In genomic region chr5:132086277-132086794, GRCh38 we compare ENCODE assay signal across 10 cellular contexts. TPM values are rescaled to one million over a fixed set of nuclear protein-coding genes. Genes with fewer than 3 reads are reported as not detected.
DNase-seq lines count a peak whose midpoint lies in the region; ATAC-seq and TF ChIP-seq lines count a peak whose summit lies in the region.
"Had no signal": no experiment of that assay in that cellular context is flagged by ENCODE, and none has a peak within 500 bp of the region (broad histone marks: within the 10 kb centered on the region; RNA-seq: fewer than 3 reads in every experiment).

No MANE protein-coding gene starts in this region.

- no peaks in the 10 kb centered on the region for H3K36me3 ChIP-seq in BE2C
- no peaks in the 10 kb centered on the region for H3K36me3 ChIP-seq in mammary epithelial cell (ENCODE audit: insufficient read depth, low read length)
- no peaks in the 10 kb centered on the region for H3K36me3 ChIP-seq in left lung
- no peaks in the 10 kb centered on the region for H3K36me3 ChIP-seq in H7 (replicated peaks; ENCODE audit: control insufficient read depth, insufficient read depth, low read length)

- H3K9me3 Mint-ChIP-seq in natural killer cell treated with Interleukin-12 subunit alpha and Interleukin-12 subunit beta and Interleukin-15 and Interleukin-18, amount 100 ng/mL, for 72 hours, result no peaks in the 10 kb centered on the region

- no peaks in the 10 kb centered on the region; the same call in 1 of the 2 replicates for H3K9me3 ChIP-seq in BE2C
- no peaks in the 10 kb centered on the region for H3K9me3 ChIP-seq in mammary epithelial cell (replicated peaks; ENCODE audit: insufficient read depth, low read length)
- no peaks in the 10 kb centered on the region for H3K9me3 ChIP-seq in left lung

- H3K79me2 ChIP-seq in mammary epithelial cell (ENCODE audit: insufficient read depth, low read length), result no peaks in the 10 kb centered on the region

- peak; percentile 91 for DNase-seq in BE2C
- DNase-seq in NCI-H1694 (lab: John Stamatoyannopoulos, UW), result peak; percentile 87
- DNase-seq in mammary epithelial cell, result peak; percentile 94
- DNase-seq in left lung, result peak in 1 of 2 donors; percentile 55
- no peak for DNase-seq in activated CD4-positive, CD25-positive, alpha-beta regulatory T cell treated with anti-CD3 and anti-CD28 coated beads, Interleukin-2, amount 50 U/mL, for 72 hours
- no peak for DNase-seq in natural killer cell treated with Interleukin-12 subunit alpha and Interleukin-12 subunit beta and Interleukin-15 and Interleukin-18, amount 100 ng/mL, for 72 hours (ENCODE audit: low spot score)
- DNase-seq in H7, result no peak
- no peak for DNase-seq in activated CD4-positive, alpha-beta T cell treated with anti-CD3 and anti-CD28 coated beads for 4 hours
- DNase-seq: SHP77 treated with DMSO at 0.1 percent for 48 hours had no signal

- no TSS peak for BruUV-seq in mammary epithelial cell (replicated peaks; lab: Mats Ljungman, UMichigan)

- intact Hi-C loops in mammary epithelial cell (cut with micrococcal nuclease) (loop anchor here (5.0 kb wide), 1 partner anchor 51 kb away; no protein-coding TSS in a partner anchor), left lung (cut with DNase I) (no loop called here)

- peak overlapping the region in 1 of 2 donors; percentile 80 for H3K27ac Mint-ChIP-seq in natural killer cell treated with Interleukin-12 subunit alpha and Interleukin-12 subunit beta and Interleukin-15 and Interleukin-18, amount 100 ng/mL, for 72 hours
- H3K27ac Mint-ChIP-seq: progenitor cell of endocrine pancreas had no signal

- H3K27ac ChIP-seq in mammary epithelial cell (ENCODE audit: insufficient read depth, low read depth, low read length), result peak overlapping the region; percentile 39
- H3K27ac ChIP-seq in left lung, result peak overlapping the region in 1 of 2 donors; percentile 3

- no peak overlapping the region for H3K4me3 Mint-ChIP-seq in natural killer cell treated with Interleukin-12 subunit alpha and Interleukin-12 subunit beta and Interleukin-15 and Interleukin-18, amount 100 ng/mL, for 72 hours

- in situ Hi-C loops in mammary epithelial cell (cut with MboI; ENCODE audit: low sequenced_read_pairs in 2 of 2), result no loop called here

- no peak for TF ChIP-seq CTCF in BE2C (IDR thresholded peaks at IDR 0.05; ENCODE audit: low read depth, low read length)
- TF ChIP-seq CTCF in mammary epithelial cell (conservative IDR thresholded peaks at IDR 0.05 in 1 of 2, IDR thresholded peaks at IDR 0.05 in 1 of 2; ENCODE audit: extremely low read depth in 1 of 2, insufficient read depth in 1 of 2, low read depth in 1 of 2, low read length in 2 of 2), result no peak
- no peak for TF ChIP-seq CTCF in left lung (IDR thresholded peaks at IDR 0.05)

- CTCF ChIA-PET in mammary epithelial cell (lab: Charles Lee; ENCODE audit: low non-redundant PET), result no interaction called here

- dilution Hi-C loops in mammary epithelial cell (cut with HindIII; ENCODE audit: low sequenced_read_pairs), result loop anchor here (25.0 kb wide), 1 partner anchor 401 kb away; the partner anchor contains the start of gene IRF1

- H2AFZ ChIP-seq in mammary epithelial cell (ENCODE audit: low read depth, low read length), result peak overlapping the region; percentile 29

- peak; percentile 84 for ATAC-seq in left lung
- no peak for ATAC-seq in natural killer cell treated with Interleukin-12 subunit alpha and Interleukin-12 subunit beta and Interleukin-15 and Interleukin-18, amount 100 ng/mL, for 72 hours

- H3K4me3 ChIP-seq in BE2C (ENCODE audit: low read depth, low read length) (no peak overlapping the region), mammary epithelial cell (replicated peaks in 1 of 3; ENCODE audit: insufficient read depth in 1 of 3, low read depth in 2 of 3, low read length in 3 of 3) (no peak overlapping the region), left lung (no peak overlapping the region), H7 (ENCODE audit: insufficient read depth, low read depth, low read length) (no peak overlapping the region)

- 0% methylated on average over 2 of the region's 2 CpGs for WGBS in mammary epithelial cell (ENCODE audit: low coverage, missing lambda C conversion rate)

- H3K9ac ChIP-seq in mammary epithelial cell (ENCODE audit: insufficient read depth, low read length), result no peak overlapping the region

- no peaks in the 10 kb centered on the region for H3K27me3 Mint-ChIP-seq in natural killer cell treated with Interleukin-12 subunit alpha and Interleukin-12 subunit beta and Interleukin-15 and Interleukin-18, amount 100 ng/mL, for 72 hours

- H3K4me2 ChIP-seq in mammary epithelial cell (ENCODE audit: insufficient read depth, low read depth, low read length), result no peak overlapping the region

- peaks cover 41% of the 10 kb centered on the region for H3K4me1 ChIP-seq in BE2C
- H3K4me1 ChIP-seq in mammary epithelial cell (ENCODE audit: insufficient read depth, low read length), result peaks cover 46% of the 10 kb centered on the region
- H3K4me1 ChIP-seq in left lung, result peaks cover 6 to 8% of the 10 kb centered on the region in 2 donors

- H3K36me3 Mint-ChIP-seq in natural killer cell treated with Interleukin-12 subunit alpha and Interleukin-12 subunit beta and Interleukin-15 and Interleukin-18, amount 100 ng/mL, for 72 hours, result no peaks in the 10 kb centered on the region

- peaks cover 22 to 35% of the 10 kb centered on the region in 2 donors for H3K4me1 Mint-ChIP-seq in natural killer cell treated with Interleukin-12 subunit alpha and Interleukin-12 subunit beta and Interleukin-15 and Interleukin-18, amount 100 ng/mL, for 72 hours (ENCODE audit: low read depth in 2 of 2)

- no peaks in the 10 kb centered on the region for H4K20me1 ChIP-seq in mammary epithelial cell (ENCODE audit: insufficient read depth, low read length)

- H3K27me3 ChIP-seq in BE2C (no peaks in the 10 kb centered on the region), mammary epithelial cell (ENCODE audit: insufficient read depth, low read length) (no peaks in the 10 kb centered on the region), left lung (no peaks in the 10 kb centered on the region), H7 (ENCODE audit: control insufficient read depth, insufficient read depth, low read length) (no peaks in the 10 kb centered on the region)

RNA-seq across cellular contexts. Expression of gene CSF2, which starts 12.7 kb away (rescaled TPM):
- not detected for polyA plus RNA-seq in BE2C (2012; ENCODE audit: insufficient read depth, insufficient read length, low read depth)
- 10 to 100 TPM in 1 of 2 donors, not detected in 1; 12.8 TPM for total RNA-seq in mammary epithelial cell
- 7.2 TPM for polyA plus RNA-seq in mammary epithelial cell
- polyA minus RNA-seq in mammary epithelial cell, result 3.0 TPM
- 1 to 10 TPM; 4.6 to 5.1 TPM for total RNA-seq in left lung
- total RNA-seq in natural killer cell treated with Interleukin-12 subunit alpha and Interleukin-12 subunit beta and Interleukin-15 and Interleukin-18, amount 100 ng/mL, for 72 hours, result 100 to 1,000 TPM in 1 of 2 donors, 10 to 100 TPM in 1; 41.4 to 125 TPM
- total RNA-seq in H7 (2014; rRNA removed; shearing (Covaris generic)), result not detected in 2 replicates
- total RNA-seq: progenitor cell of endocrine pancreas had no signal

RNA-seq across cellular contexts. Expression of gene IL3, which starts 25.9 kb away (rescaled TPM):
- polyA plus RNA-seq in BE2C (2012; ENCODE audit: insufficient read depth, insufficient read length, low read depth), result not detected
- total RNA-seq in mammary epithelial cell (not detected), left lung (not detected)
- not detected for polyA plus RNA-seq in mammary epithelial cell
- not detected for polyA minus RNA-seq in mammary epithelial cell
- total RNA-seq in natural killer cell treated with Interleukin-12 subunit alpha and Interleukin-12 subunit beta and Interleukin-15 and Interleukin-18, amount 100 ng/mL, for 72 hours, result under 1 TPM in 1 of 2 donors, not detected in 1; 0.36 TPM
- total RNA-seq in H7 (2014; rRNA removed; shearing (Covaris generic)), result not detected in 2 replicates
- total RNA-seq: progenitor cell of endocrine pancreas had no signal

Comparison
In these comparisons a context has a peak if more than half of its experiments do, and no peak if none do; other contexts are left out.
1. DNase-seq: peak in BE2C (single experiment), NCI-H1694 (single experiment) and mammary epithelial cell (single experiment); none in activated CD4-positive, CD25-positive, alpha-beta regulatory T cell treated with anti-CD3 and anti-CD28 coated beads, Interleukin-2, amount 50 U/mL, for 72 hours (single experiment), natural killer cell treated with Interleukin-12 subunit alpha and Interleukin-12 subunit beta and Interleukin-15 and Interleukin-18, amount 100 ng/mL, for 72 hours (single experiment), H7 (single experiment) and activated CD4-positive, alpha-beta T cell treated with anti-CD3 and anti-CD28 coated beads for 4 hours (0 of 2).